1 cellular context compared by ENCODE assay signal in genomic region chr17:43772877-43773648, GRCh38.
TF ChIP-seq lines count a peak whose summit lies in the region.

No MANE protein-coding gene starts in this region.

TF ChIP-seq in SK-N-SH treated with all-trans-retinoic acid at 6 μM for 48 hours, 23 proteins besides CTCF, POLR2A, EP300 and RAD21 (continued from another document):
- TF ChIP-seq POU6F1 (CRISPR knock-in tag; IDR thresholded peaks at IDR 0.05; ENCODE audit: borderline replicate concordance, low read depth) (no peak), CREB5 (CRISPR knock-in tag; IDR thresholded peaks at IDR 0.05; ENCODE audit: low read depth) (no peak), RARB (CRISPR knock-in tag; IDR thresholded peaks at IDR 0.05) (no peak), TCF4 (CRISPR knock-in tag; IDR thresholded peaks at IDR 0.05; ENCODE audit: borderline replicate concordance) (no peak), BACH2 (CRISPR knock-in tag; IDR thresholded peaks at IDR 0.05; ENCODE audit: borderline replicate concordance) (no peak), ZNF565 (CRISPR knock-in tag; conservative IDR thresholded peaks at IDR 0.05; ENCODE audit: low read depth) (no peak), ZFP3 (CRISPR knock-in tag; IDR thresholded peaks at IDR 0.05) (no peak), SNAI2 (CRISPR knock-in tag; IDR thresholded peaks at IDR 0.05) (no peak), GLIS3 (CRISPR knock-in tag; IDR thresholded peaks at IDR 0.05) (no peak)
